Comparison of ENCODE assay signal across 8 cellular contexts in the genomic region with DNA sequence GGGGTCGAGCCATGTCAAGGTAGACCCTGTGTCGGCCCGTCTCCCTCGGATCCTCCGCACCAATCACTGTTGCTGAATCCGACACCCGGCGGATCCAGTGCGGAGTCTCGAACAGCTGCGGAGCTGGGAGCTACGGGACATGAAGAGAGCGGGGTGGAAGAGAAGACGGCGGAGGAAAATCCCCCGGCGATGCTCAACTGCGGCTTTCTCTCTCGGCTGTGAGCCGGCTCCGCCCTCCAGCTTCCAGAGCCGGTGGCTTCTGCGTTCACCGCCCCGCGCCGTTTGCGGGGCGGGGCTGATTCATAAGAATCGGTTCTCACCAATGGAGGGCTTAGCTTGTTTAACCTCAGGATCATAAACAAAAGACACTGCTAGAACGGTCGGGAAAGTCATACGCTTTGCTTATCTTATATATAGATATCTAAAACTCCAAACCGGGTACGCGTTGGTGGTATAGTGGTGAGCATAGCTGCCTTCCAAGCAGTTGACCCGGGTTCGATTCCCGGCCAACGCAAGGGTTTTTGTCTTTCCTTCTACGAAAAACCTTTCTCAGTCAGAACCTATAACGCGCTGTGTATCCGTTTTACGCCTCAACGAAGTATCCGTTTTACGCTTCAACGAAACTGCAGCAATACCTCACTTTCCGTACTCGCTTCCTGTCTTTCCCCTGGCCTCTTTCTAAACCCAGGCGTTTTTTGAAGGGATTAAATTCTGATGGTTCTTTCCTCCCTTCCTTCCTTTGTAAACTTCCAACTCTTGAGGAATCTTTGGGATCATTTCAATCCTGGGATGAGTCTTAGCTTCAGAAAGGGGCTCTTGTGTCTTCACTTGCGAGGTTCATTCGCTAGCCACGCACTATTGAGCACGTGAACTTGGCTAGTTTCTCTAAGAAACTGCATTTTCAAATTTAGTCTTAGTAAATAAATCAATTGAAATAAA. TPM values are rescaled to one million over a fixed set of nuclear protein-coding genes. Genes with fewer than 3 reads are reported as not detected.
DNase-seq lines count a peak whose midpoint lies in the region; ATAC-seq lines count a peak whose summit lies in the region.

No MANE protein-coding gene starts in this region.

- peak; percentile 74 for DNase-seq in AG08396 (ENCODE audit: low spot score)
- peak; percentile 98 for DNase-seq in NCI-H460 (ENCODE audit: extremely low read depth, low read depth)
- peak; percentile 90 for DNase-seq in activated CD4-positive, alpha-beta T cell treated with anti-CD3 and anti-CD28 coated beads for 1 hour
- DNase-seq in cerebellar cortex (ENCODE audit: low spot score): peak; percentile 93
- DNase-seq in islet precursor cell: peak; percentile 92
- peak; percentile 94 to 99 for DNase-seq in stimulated activated CD4-positive, alpha-beta T cell treated with anti-CD3 and anti-CD28 coated beads, Interleukin-12 subunit alpha, Interleukin-12 subunit beta, amount 100 ng/mL, for 24 hours (ENCODE audit: low read depth in 2 of 2)

- peak; percentile 70 for ATAC-seq in GM19035 (IDR thresholded peaks at IDR 0.05; ENCODE audit: unreplicated experiment)
- peak; percentile 62 for ATAC-seq in HG03378 (IDR thresholded peaks at IDR 0.05; ENCODE audit: unreplicated experiment)

RNA-seq across cellular contexts. Expression of gene HSPA6, which starts 6.6 kb away (rescaled TPM):
- 0.45 and 0.84 TPM in 2 replicates for total RNA-seq in NCI-H460 (2014; rRNA removed; shearing (Covaris generic))
- polyA plus RNA-seq in NCI-H460 (2014; cell fraction: nucleus; rRNA removed): 0.39 and 0.53 TPM in 2 replicates

RNA-seq across cellular contexts. Expression of gene FCGR3A, which starts 18.7 kb away (rescaled TPM):
- total RNA-seq in NCI-H460 (2014; rRNA removed; shearing (Covaris generic)): not detected in 2 replicates
- polyA plus RNA-seq in NCI-H460 (2014; cell fraction: nucleus; rRNA removed): not detected in 2 replicates

RNA-seq across cellular contexts. Expression of gene FCGR2A, which starts 25.7 kb away (rescaled TPM):
- 0.75 and 1.8 TPM in 2 replicates for total RNA-seq in NCI-H460 (2014; rRNA removed; shearing (Covaris generic))
- 0.32 and 0.54 TPM in 2 replicates for polyA plus RNA-seq in NCI-H460 (2014; cell fraction: nucleus; rRNA removed)

Comparison
In these comparisons a context has a peak if more than half of its experiments do, and no peak if none do; other contexts are left out.
1. Peak in every context shown above with its lines: DNase-seq and ATAC-seq.